Comparison of ENCODE assay signal across 17 cellular contexts in the genomic region with DNA sequence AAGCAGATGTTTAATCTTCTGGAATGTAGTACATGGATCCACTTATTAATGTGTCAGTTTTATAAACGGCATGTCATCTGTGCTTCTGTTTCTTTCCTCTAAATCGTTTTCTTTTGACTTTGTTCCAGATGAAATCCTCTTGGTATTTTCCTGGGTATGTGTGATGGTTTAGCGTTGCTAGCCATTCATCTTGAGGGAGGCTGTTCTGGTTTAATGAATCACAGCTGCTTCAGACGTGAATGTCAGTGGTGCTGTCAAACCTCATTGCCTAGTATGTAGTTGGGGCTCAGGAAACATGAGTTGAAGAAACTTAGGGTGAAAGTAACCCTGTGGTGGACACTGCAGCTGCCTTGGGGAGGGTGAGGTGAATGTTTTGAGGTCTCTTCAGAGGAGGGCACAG. TPM values are rescaled to one million over a fixed set of nuclear protein-coding genes. Genes with fewer than 3 reads are reported as not detected.
A peak's percentile ranks its signal among the peaks of the same experiment; 100 is the strongest.
DNase-seq lines count a peak whose midpoint lies in the region; TF ChIP-seq lines count a peak whose summit lies in the region.
"Had no signal": no experiment of that assay in that cellular context is flagged by ENCODE, and none has a peak within 500 bp of the region (broad histone marks: within the 10 kb centered on the region; RNA-seq: fewer than 3 reads in every experiment).

No MANE protein-coding gene starts in this region.

- peak; percentile 37 for DNase-seq in GM23248
- peak; percentile 3 to 5 for DNase-seq in cardiac fibroblast (ENCODE audit: low read depth in 2 of 2)
- peak; percentile 5 for DNase-seq in fibroblast of villous mesenchyme (ENCODE audit: low read depth)
- DNase-seq in WERI-Rb-1 = no peak
- DNase-seq in DMS153 treated with DMSO at 0.1 percent for 48 hours (lab: John Stamatoyannopoulos, UW; ENCODE audit: unreplicated experiment) = no peak
- no peak for DNase-seq in GDM1 (lab: John Stamatoyannopoulos, UW)
- DNase-seq in SKM-1 (lab: John Stamatoyannopoulos, UW; ENCODE audit: unreplicated experiment) = no peak
- DNase-seq: C1 segment of cervical spinal cord, HCEC 1CT, Kasumi-1, NCI-H187, NCI-H69, OCI-M1, SW 1271 had no signal

- no peak overlapping the region for H3K9ac ChIP-seq in GM23248

- H3K4me3 ChIP-seq in GM23248 = no peak overlapping the region
- no peak overlapping the region for H3K4me3 ChIP-seq in cardiac fibroblast (replicated peaks in 1 of 2; ENCODE audit: low read depth in 2 of 2, low read length in 2 of 2)
- no peak overlapping the region for H3K4me3 ChIP-seq in fibroblast of villous mesenchyme (ENCODE audit: low read depth, low read length)
- no peak overlapping the region for H3K4me3 ChIP-seq in WERI-Rb-1 (ENCODE audit: low read depth, low read length)

- H3K27me3 ChIP-seq in GM23248 (replicated peaks; ENCODE audit: insufficient read depth) (no peaks in the 10 kb centered on the region), WERI-Rb-1 (ENCODE audit: insufficient read depth, low read depth, severe bottlenecking) (peaks cover 100% of the 10 kb centered on the region)

- no peak overlapping the region for H2AFZ ChIP-seq in GM23248

- H3K27ac ChIP-seq in GM23248 (no peak overlapping the region), WERI-Rb-1 (no peak overlapping the region)
- H3K27ac ChIP-seq: HL-60, RWPE1 had no signal

- H3K36me3 ChIP-seq in GM23248 (ENCODE audit: low read depth) (no peaks in the 10 kb centered on the region), WERI-Rb-1 (no peaks in the 10 kb centered on the region; the same call in 1 of the 2 replicates)

- H3K4me1 ChIP-seq in GM23248 (ENCODE audit: insufficient read depth) = no peaks in the 10 kb centered on the region; the same call in 1 of the 2 replicates

- no peak for TF ChIP-seq CTCF in cardiac fibroblast (IDR thresholded peaks at IDR 0.05; ENCODE audit: low read depth, low read length)
- TF ChIP-seq CTCF in fibroblast of villous mesenchyme (IDR thresholded peaks at IDR 0.05; ENCODE audit: insufficient read depth, low read depth, low read length) = no peak
- no peak for TF ChIP-seq CTCF in WERI-Rb-1 (IDR thresholded peaks at IDR 0.05; ENCODE audit: low read depth, low read length)

- H3K9me3 ChIP-seq in GM23248 (ENCODE audit: low read depth) (no peaks in the 10 kb centered on the region), WERI-Rb-1 (ENCODE audit: severe bottlenecking) (peaks cover 6% of the 10 kb centered on the region)

- H3K79me2 ChIP-seq in GM23248 (ENCODE audit: insufficient read depth) = no peaks in the 10 kb centered on the region

- no peaks in the 10 kb centered on the region for H3F3A ChIP-seq in GM23248 (ENCODE audit: insufficient read depth)

- in situ Hi-C loops in GM23248 (cut with MboI) = no loop called here

- H3K9me2 ChIP-seq in GM23248 (ENCODE audit: insufficient read depth) = no peaks in the 10 kb centered on the region

- no peaks in the 10 kb centered on the region for H4K20me1 ChIP-seq in GM23248 (ENCODE audit: insufficient read depth)

- no peak overlapping the region for H3K4me2 ChIP-seq in GM23248 (ENCODE audit: unreplicated experiment)

- 3 to 7% methylated on average over 4 of the region's 4 CpGs for WGBS in GM23248 (ENCODE audit: low coverage in 1 of 2, low lambda C conversion rate in 2 of 2, missing lambda C conversion rate in 2 of 2), 2 experiments

RNA-seq across cellular contexts. Expression of a gene that starts 33.2 kb away (rescaled TPM):
- 4.0 and 6.7 TPM in 2 replicates for total RNA-seq in GM23248 (2014; rRNA removed; shearing (Covaris generic))
- polyA plus RNA-seq in GM23248 (2016; fragmentation: Nextera tagmentation; extraction: Ambion mirVana) = 4.2 and 4.8 TPM in 2 replicates
- 2.6 and 4.3 TPM in 2 replicates for total RNA-seq in fibroblast of villous mesenchyme
- polyA plus RNA-seq: IgD-negative memory B cell had no signal

Comparison
In these comparisons a context has a peak if more than half of its experiments do, and no peak if none do; other contexts are left out.
1. DNase-seq: peak in GM23248 (single experiment), cardiac fibroblast (2 of 2) and fibroblast of villous mesenchyme (single experiment); none in WERI-Rb-1 (single experiment), DMS153 treated with DMSO at 0.1 percent for 48 hours (single experiment), GDM1 (single experiment) and SKM-1 (single experiment).